ENCODE assay signal across 1 cellular context in genomic region chr2:241506793-241507429, GRCh38.
TF ChIP-seq lines count a peak whose summit lies in the region.

No MANE protein-coding gene starts in this region.

TF ChIP-seq in WTC11, 78 proteins besides CTCF, POLR2A, EP300 and RAD21 (continued from another document):
- no peak for TF ChIP-seq ATF6 (CRISPR knock-in tag; IDR thresholded peaks at IDR 0.05)
